In the genomic region with DNA sequence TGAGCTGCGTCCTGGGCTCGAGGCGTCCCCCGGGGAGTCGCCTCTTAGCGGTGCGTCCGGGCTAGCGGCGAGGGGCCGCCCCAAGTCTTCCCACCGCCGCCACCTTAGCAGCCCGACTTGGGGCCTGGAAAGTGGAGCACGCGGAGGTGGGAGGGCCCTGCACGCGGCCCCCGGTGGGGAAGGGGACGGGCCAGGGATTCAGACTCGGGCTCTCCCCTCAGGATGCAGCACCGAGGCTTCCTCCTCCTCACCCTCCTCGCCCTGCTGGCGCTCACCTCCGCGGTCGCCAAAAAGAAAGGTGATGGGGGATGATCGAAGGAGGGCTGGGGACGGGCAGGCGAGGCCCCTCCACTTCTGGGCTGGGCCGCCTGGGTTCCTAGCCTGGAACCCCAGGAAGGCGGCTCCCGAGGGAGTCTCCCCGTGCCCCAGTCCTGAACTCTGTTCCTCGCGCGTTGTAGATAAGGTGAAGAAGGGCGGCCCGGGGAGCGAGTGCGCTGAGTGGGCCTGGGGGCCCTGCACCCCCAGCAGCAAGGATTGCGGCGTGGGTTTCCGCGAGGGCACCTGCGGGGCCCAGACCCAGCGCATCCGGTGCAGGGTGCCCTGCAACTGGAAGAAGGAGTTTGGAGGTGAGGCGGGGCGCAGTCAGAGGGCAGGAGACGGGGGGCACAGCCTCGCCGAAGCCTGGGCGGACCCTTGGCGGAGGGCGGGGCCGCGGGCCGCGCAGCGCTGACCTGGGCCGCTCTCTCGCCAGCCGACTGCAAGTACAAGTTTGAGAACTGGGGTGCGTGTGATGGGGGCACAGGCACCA, we compare ENCODE assay signal across 1 cellular context.
TF ChIP-seq lines count a peak whose summit lies in the region.

No MANE protein-coding gene starts in this region.

TF ChIP-seq in WTC11, 78 proteins besides CTCF, POLR2A, EP300 and RAD21 (continued from another document):
- TF ChIP-seq ATF6 (CRISPR knock-in tag; IDR thresholded peaks at IDR 0.05), result no peak
- no peak for TF ChIP-seq NFYB (CRISPR knock-in tag; conservative IDR thresholded peaks at IDR 0.05; ENCODE audit: low read depth)
- TF ChIP-seq, protein P1, sequence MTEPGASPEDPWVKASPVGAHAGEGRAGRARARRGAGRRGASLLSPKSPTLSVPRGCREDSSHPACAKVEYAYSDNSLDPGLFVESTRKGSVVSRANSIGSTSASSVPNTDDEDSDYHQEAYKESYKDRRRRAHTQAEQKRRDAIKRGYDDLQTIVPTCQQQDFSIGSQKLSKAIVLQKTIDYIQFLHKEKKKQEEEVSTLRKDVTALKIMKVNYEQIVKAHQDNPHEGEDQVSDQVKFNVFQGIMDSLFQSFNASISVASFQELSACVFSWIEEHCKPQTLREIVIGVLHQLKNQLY (CRISPR knock-in tag; IDR thresholded peaks at IDR 0.05), result no peak
- no peak for TF ChIP-seq KAT7 (CRISPR knock-in tag; IDR thresholded peaks at IDR 0.05; ENCODE audit: borderline replicate concordance)
- TF ChIP-seq, protein P2, sequence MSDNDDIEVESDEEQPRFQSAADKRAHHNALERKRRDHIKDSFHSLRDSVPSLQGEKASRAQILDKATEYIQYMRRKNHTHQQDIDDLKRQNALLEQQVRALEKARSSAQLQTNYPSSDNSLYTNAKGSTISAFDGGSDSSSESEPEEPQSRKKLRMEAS (CRISPR knock-in tag; IDR thresholded peaks at IDR 0.05), result peak; percentile 61
- TF ChIP-seq, protein P3, sequence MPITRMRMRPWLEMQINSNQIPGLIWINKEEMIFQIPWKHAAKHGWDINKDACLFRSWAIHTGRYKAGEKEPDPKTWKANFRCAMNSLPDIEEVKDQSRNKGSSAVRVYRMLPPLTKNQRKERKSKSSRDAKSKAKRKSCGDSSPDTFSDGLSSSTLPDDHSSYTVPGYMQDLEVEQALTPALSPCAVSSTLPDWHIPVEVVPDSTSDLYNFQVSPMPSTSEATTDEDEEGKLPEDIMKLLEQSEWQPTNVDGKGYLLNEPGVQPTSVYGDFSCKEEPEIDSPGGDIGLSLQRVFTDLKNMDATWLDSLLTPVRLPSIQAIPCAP (CRISPR knock-in tag; IDR thresholded peaks at IDR 0.05), result no peak
- 0 out of 2 replicates have a peak, but pooled peaks have one; percentile 59 for TF ChIP-seq ZNF219 (CRISPR knock-in tag; IDR thresholded peaks at IDR 0.05; ENCODE audit: borderline replicate concordance)
- TF ChIP-seq MYBL2 (CRISPR knock-in tag; IDR thresholded peaks at IDR 0.05), result no peak
